Comparison of ENCODE assay signal across 27 cellular contexts in the genomic region with DNA sequence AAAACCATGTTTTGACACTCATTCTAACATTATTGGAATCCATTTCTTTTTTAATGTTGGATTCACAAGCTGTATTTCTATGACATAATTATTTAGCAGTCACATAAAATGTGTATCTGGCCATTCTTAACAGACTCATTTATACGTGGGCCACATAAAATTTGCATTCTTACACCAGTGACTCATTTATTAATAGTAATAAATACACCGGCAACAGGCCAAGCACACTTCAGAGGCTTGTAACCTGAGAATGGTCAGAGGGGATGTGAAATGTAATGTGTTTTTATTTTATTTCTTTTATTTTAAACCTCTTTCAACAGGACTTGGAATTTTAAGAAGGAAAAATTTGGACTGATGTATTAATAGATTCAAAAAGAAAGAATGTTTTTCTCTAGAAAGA.
"Had no signal": no experiment of that assay in that cellular context is flagged by ENCODE, and none has a peak within 500 bp of the region (broad histone marks: within the 10 kb centered on the region; RNA-seq: fewer than 3 reads in every experiment).

No MANE protein-coding gene starts in this region.

- H3K27ac ChIP-seq: colonic mucosa, prostate gland, sigmoid colon, stomach, thyroid gland, vagina had no signal

- H3K36me3 ChIP-seq: colonic mucosa, esophagus muscularis mucosa, prostate gland, sigmoid colon, stomach, thyroid gland, vagina had no signal

- H3K4me3 Mint-ChIP-seq: dendritic cell treated with granulocyte-macrophage colony-stimulating factor and Interleukin-4, amounts not matched to agents 40 ng/mL and 50 ng/mL, for 4 days; endodermal cell; immature natural killer cell; naive thymus-derived CD4-positive, alpha-beta T cell; nephron; stimulated activated effector memory CD8-positive, alpha-beta T cell treated with anti-CD3 and anti-CD28 coated beads, Interleukin-12 subunit alpha, Interleukin-12 subunit beta, amount 100 ng/mL, for 72 hours had no signal

- H3K27me3 Mint-ChIP-seq: dendritic cell treated with granulocyte-macrophage colony-stimulating factor and Interleukin-4, amounts not matched to agents 40 ng/mL and 50 ng/mL, for 4 days had no signal

- ATAC-seq: left lobe of liver; naive thymus-derived CD4-positive, alpha-beta T cell; stimulated activated effector memory CD8-positive, alpha-beta T cell treated with anti-CD3 and anti-CD28 coated beads, Interleukin-12 subunit alpha, Interleukin-12 subunit beta, amount 100 ng/mL, for 72 hours had no signal

- H3K4me1 Mint-ChIP-seq: immature natural killer cell; naive thymus-derived CD4-positive, alpha-beta T cell; stimulated activated effector memory CD8-positive, alpha-beta T cell treated with anti-CD3 and anti-CD28 coated beads, Interleukin-12 subunit alpha, Interleukin-12 subunit beta, amount 100 ng/mL, for 72 hours had no signal

- H3K36me3 Mint-ChIP-seq: immature natural killer cell; naive thymus-derived CD4-positive, alpha-beta T cell; stimulated activated effector memory CD8-positive, alpha-beta T cell treated with anti-CD3 and anti-CD28 coated beads, Interleukin-12 subunit alpha, Interleukin-12 subunit beta, amount 100 ng/mL, for 72 hours had no signal

- H3K9me3 ChIP-seq: colonic mucosa, esophagus muscularis mucosa, prostate gland, sigmoid colon, stomach, thyroid gland, vagina had no signal

- H3K27ac Mint-ChIP-seq: dendritic cell treated with granulocyte-macrophage colony-stimulating factor and Interleukin-4, amounts not matched to agents 40 ng/mL and 50 ng/mL, for 4 days; endodermal cell; immature natural killer cell; naive thymus-derived CD4-positive, alpha-beta T cell; stimulated activated effector memory CD8-positive, alpha-beta T cell treated with anti-CD3 and anti-CD28 coated beads, Interleukin-12 subunit alpha, Interleukin-12 subunit beta, amount 100 ng/mL, for 72 hours had no signal

- H3K4me3 ChIP-seq: colonic mucosa, esophagus muscularis mucosa, prostate gland, sigmoid colon, stomach, thyroid gland, vagina had no signal

- H3K27me3 ChIP-seq: colonic mucosa, esophagus muscularis mucosa, sigmoid colon, stomach, thyroid gland, vagina had no signal

- H3K9me3 Mint-ChIP-seq: dendritic cell treated with granulocyte-macrophage colony-stimulating factor and Interleukin-4, amounts not matched to agents 40 ng/mL and 50 ng/mL, for 4 days; immature natural killer cell had no signal

- DNase-seq: colonic mucosa; effector CD8-positive, alpha-beta T cell; endodermal cell; foreskin melanocyte; glutamatergic neuron; hypothalamus; immature natural killer cell; kidney; mesenchymal stem cell; midbrain; naive thymus-derived CD4-positive, alpha-beta T cell; nucleus accumbens; right cardiac atrium; sigmoid colon; stimulated activated CD4-positive, alpha-beta T cell treated with anti-CD3 and anti-CD28 coated beads, Interleukin-2, amount 100 ng/mL, for 24 hours; stimulated activated CD4-positive, alpha-beta T cell treated with anti-CD3 and anti-CD28 coated beads, Interleukin-4, amount 100 ng/mL, for 24 hours; stimulated activated naive CD4-positive, alpha-beta T cell treated with Interleukin-2 at 50 U/mL for 16 hours; stomach; thyroid gland; trophoblast cell had no signal

- H3K4me1 ChIP-seq: colonic mucosa had no signal
